ENCODE assay signal across 9 cellular contexts in the genomic region with DNA sequence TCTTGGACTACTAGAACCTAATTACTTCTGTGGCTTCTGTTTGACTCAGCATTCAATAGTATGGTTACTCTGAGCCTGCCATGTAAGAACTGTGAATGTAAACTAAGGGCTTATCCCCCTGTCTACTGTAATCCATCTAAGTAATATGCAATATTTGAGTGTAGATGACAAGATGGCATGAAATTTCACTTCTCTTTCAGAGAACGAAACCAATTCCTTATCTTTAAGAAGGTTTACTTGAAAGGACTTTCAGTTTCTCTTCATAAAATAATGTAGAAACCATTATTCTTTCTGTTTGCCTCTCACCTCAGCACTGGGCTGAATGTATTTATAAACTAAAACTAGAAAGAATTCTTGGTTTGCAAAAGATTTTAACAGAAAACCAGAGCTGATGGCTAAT.
DNase-seq lines count a peak whose midpoint lies in the region; ATAC-seq, FAIRE-seq and TF ChIP-seq lines count a peak whose summit lies in the region.
"Had no signal": no experiment of that assay in that cellular context is flagged by ENCODE, and none has a peak within 500 bp of the region (broad histone marks: within the 10 kb centered on the region; RNA-seq: fewer than 3 reads in every experiment).

No MANE protein-coding gene starts in this region.

- no peaks in the 10 kb centered on the region for H3K27me3 Mint-ChIP-seq in activated CD8-positive, alpha-beta T cell treated with anti-CD3 and anti-CD28 coated beads, Interleukin-2, amount 10 ng/mL, durations not matched to agents 7 days and 5 days (ENCODE audit: low read depth)

- H3K36me3 ChIP-seq in MG63 = no peaks in the 10 kb centered on the region

- peaks cover 56% of the 10 kb centered on the region for H3K4me1 Mint-ChIP-seq in activated CD8-positive, alpha-beta T cell treated with anti-CD3 and anti-CD28 coated beads, Interleukin-2, amount 10 ng/mL, durations not matched to agents 7 days and 5 days (ENCODE audit: low read depth)

- CTCF ChIA-PET in AG04450 (lab: Charles Lee) = interaction anchor here (1.1 kb wide), 1 partner anchor 125 kb away, joined by 3 read pairs; no protein-coding TSS in a partner anchor
- CTCF ChIA-PET in activated CD8-positive, alpha-beta T cell treated with anti-CD3 and anti-CD28 coated beads, Interleukin-2, amount 10 ng/mL, durations not matched to agents 7 days and 5 days (lab: Charles Lee) = interaction anchor here (0.9 to 6.0 kb wide), 6 partner anchors 13 to 125 kb away, joined by 3 to 100 read pairs (median 12); a partner anchor contains a TSS

- peaks cover 22% of the 10 kb centered on the region for H3K36me3 Mint-ChIP-seq in activated CD8-positive, alpha-beta T cell treated with anti-CD3 and anti-CD28 coated beads, Interleukin-2, amount 10 ng/mL, durations not matched to agents 7 days and 5 days (ENCODE audit: low read depth)

- POLR2A ChIA-PET in AG04450 (lab: Yijun Ruan, JAX) = interaction anchor here (0.9 kb wide), 1 partner anchor 60 kb away, joined by 3 read pairs; no protein-coding TSS in a partner anchor
- POLR2A ChIA-PET in activated CD8-positive, alpha-beta T cell treated with anti-CD3 and anti-CD28 coated beads, Interleukin-2, amount 10 ng/mL, durations not matched to agents 7 days and 5 days (lab: Charles Lee) = interaction anchor here (0.7 to 4.8 kb wide), 6 partner anchors 13 to 703 kb away, joined by 3 to 73 read pairs (median 8); a partner anchor contains a TSS

- H3K4me3 ChIP-seq in AG04450 (ENCODE audit: low read depth, low read length) (peak overlapping the region; percentile 18), MG63 (no peak overlapping the region)
- H3K4me3 ChIP-seq: SK-N-MC had no signal

- H3K9me3 Mint-ChIP-seq in activated CD8-positive, alpha-beta T cell treated with anti-CD3 and anti-CD28 coated beads, Interleukin-2, amount 10 ng/mL, durations not matched to agents 7 days and 5 days (ENCODE audit: insufficient read depth) = no peaks in the 10 kb centered on the region

- H3K9me3 ChIP-seq in AG04450 (ENCODE audit: control insufficient read depth, insufficient read depth, low read length) (no peaks in the 10 kb centered on the region), MG63 (no peaks in the 10 kb centered on the region)

- peak overlapping the region; percentile 91 for H3K27ac Mint-ChIP-seq in activated CD8-positive, alpha-beta T cell treated with anti-CD3 and anti-CD28 coated beads, Interleukin-2, amount 10 ng/mL, durations not matched to agents 7 days and 5 days

- H3K27ac ChIP-seq in AG04450 (ENCODE audit: low read depth, low read length) = no peak overlapping the region
- H3K27ac ChIP-seq: SK-N-MC had no signal

- FAIRE-seq in urothelium cell line (lab: Jason Lieb, UNC) = no peak

- DNase-seq in AG04450 (ENCODE audit: low read depth, low spot score) (no peak), NCI-H1694 treated with DMSO at 0.1 percent for 48 hours (lab: John Stamatoyannopoulos, UW) (no peak), urothelium cell line (ENCODE audit: low spot score) (no peak), MG63 (no peak), NK-92 (lab: John Stamatoyannopoulos, UW; ENCODE audit: unreplicated experiment) (no peak)
- DNase-seq in activated CD8-positive, alpha-beta T cell treated with anti-CD3 and anti-CD28 coated beads, Interleukin-2, amount 10 ng/mL, durations not matched to agents 7 days and 5 days = no peak

- no peaks in the 10 kb centered on the region for H3K27me3 ChIP-seq in AG04450 (ENCODE audit: control insufficient read depth, insufficient read depth, low read length)
- no peaks in the 10 kb centered on the region for H3K27me3 ChIP-seq in MG63

- no peak for TF ChIP-seq CTCF in AG04450 (IDR thresholded peaks at IDR 0.05; ENCODE audit: low read depth, low read length)

- H3K4me3 Mint-ChIP-seq in activated CD8-positive, alpha-beta T cell treated with anti-CD3 and anti-CD28 coated beads, Interleukin-2, amount 10 ng/mL, durations not matched to agents 7 days and 5 days = peak overlapping the region; percentile 72

- ATAC-seq in GM19351 (IDR thresholded peaks at IDR 0.05; ENCODE audit: unreplicated experiment) = peak; percentile 74
- peak; percentile 87 for ATAC-seq in HG03135 (IDR thresholded peaks at IDR 0.05; ENCODE audit: unreplicated experiment)
- peak; percentile 73 for ATAC-seq in activated CD8-positive, alpha-beta T cell treated with anti-CD3 and anti-CD28 coated beads, Interleukin-2, amount 10 ng/mL, durations not matched to agents 7 days and 5 days
